In the genomic region with DNA sequence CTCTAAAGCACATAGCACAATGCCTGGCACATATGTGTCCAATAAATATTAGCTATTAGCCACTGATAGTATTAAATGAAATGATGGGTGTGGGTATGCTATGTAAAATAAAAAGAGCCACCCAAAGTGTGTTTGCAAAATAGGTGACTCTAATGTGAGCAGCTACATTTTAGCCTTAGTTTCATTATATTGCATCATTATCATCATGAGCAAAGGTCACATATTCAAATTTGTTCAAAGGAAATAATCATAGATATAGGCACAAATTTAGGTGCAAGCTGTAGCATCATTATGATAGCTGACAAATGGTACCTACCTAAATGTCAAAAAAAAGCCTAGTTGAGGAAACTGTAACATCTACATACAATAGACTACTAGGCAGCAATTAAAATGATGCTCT, we compare ENCODE assay signal across 11 cellular contexts.
"Had no signal": no experiment of that assay in that cellular context is flagged by ENCODE, and none has a peak within 500 bp of the region (broad histone marks: within the 10 kb centered on the region; RNA-seq: fewer than 3 reads in every experiment).

No MANE protein-coding gene starts in this region.

- H3K9ac ChIP-seq: GM23248 had no signal

- H3K27ac Mint-ChIP-seq: GM23338, HFFc6 had no signal

- H3K36me3 ChIP-seq: HAP-1 had no signal

- H2AFZ ChIP-seq: GM23248, GM23338 had no signal

- H3K4me3 ChIP-seq: GM23248, GM23338, HAP-1 had no signal

- H3K4me1 ChIP-seq: HAP-1 had no signal

- H3K4me1 Mint-ChIP-seq: GM23338, H9 had no signal

- FAIRE-seq: H1, H54 had no signal

- H3K27ac ChIP-seq: GM23248 had no signal

- H3K9me3 Mint-ChIP-seq: GM23338, HFFc6 had no signal

- H3K4me2 ChIP-seq: GM23338 had no signal

- ATAC-seq: GM23338, HCT116 had no signal

- DNase-seq: GM23248, GOT3, H7, H9, HCEC 1CT, HFFc6 had no signal

- H3K9me3 ChIP-seq: HAP-1 had no signal

- H3K4me3 Mint-ChIP-seq: GM23338, H9, HFFc6 had no signal
